8 cellular contexts compared by ENCODE assay signal in the genomic region with DNA sequence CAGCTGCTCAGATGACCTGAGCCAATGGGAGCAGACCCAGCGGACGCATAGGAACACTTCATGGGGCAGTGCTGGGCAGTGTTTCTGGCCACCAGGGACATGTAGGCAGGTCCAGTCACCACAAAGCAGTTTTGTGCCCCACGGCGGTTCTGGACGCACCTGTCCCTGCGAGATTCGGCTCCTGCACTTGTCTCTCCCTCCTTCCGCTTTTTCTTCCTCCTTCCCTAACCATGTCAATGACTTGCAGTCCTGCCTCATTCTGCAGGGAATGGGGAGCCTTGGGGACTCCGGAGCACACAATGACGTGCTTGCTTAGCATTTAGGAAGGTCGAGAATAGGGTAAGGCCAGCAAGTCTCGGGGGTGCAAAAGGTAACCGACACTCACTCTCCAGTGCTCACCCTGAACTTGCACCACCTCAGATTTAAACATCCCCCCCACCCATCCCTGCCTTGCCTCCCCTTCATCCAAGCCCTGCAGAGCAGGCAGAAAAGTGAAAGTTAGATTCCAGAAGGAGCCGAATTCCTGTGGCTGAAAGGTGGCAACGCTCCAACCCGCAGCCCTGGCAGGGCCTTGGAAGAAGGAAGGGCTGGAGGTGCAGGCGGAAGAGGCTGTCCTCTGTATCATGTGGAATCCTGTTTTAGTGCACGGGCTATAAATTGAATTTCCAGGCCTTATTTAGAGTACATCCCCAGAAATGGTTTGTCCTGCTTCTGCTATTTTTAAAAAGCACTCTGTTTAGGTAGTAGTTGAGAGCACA. TPM values are rescaled to one million over a fixed set of nuclear protein-coding genes. Genes with fewer than 3 reads are reported as not detected.
DNase-seq lines count a peak whose midpoint lies in the region; ATAC-seq and TF ChIP-seq lines count a peak whose summit lies in the region.

No MANE protein-coding gene starts in this region.

- no peak overlapping the region for H3K4me2 ChIP-seq in parathyroid adenoma (ENCODE audit: low read length)

- H3K4me1 ChIP-seq in SJCRH30 (peaks cover 32% of the 10 kb centered on the region), parathyroid adenoma (no peaks in the 10 kb centered on the region)

- H2AFZ ChIP-seq in parathyroid adenoma: peak overlapping the region; percentile 60

- no peaks in the 10 kb centered on the region for H3K27me3 ChIP-seq in SJCRH30
- H3K27me3 ChIP-seq in parathyroid adenoma (ENCODE audit: control insufficient read depth, insufficient read depth, low read length): no peaks in the 10 kb centered on the region

- no peaks in the 10 kb centered on the region for H3K36me3 ChIP-seq in SJCRH30
- no peaks in the 10 kb centered on the region for H3K36me3 ChIP-seq in parathyroid adenoma (ENCODE audit: control insufficient read depth, insufficient read depth, low read length)

- H3K9ac ChIP-seq in parathyroid adenoma: no peak overlapping the region

- no peaks in the 10 kb centered on the region for H3K9me3 Mint-ChIP-seq in activated T-cell treated with anti-CD3 and anti-CD28 coated beads, Interleukin-2, amount 50 U/mL, for 4 hours

- H3K36me3 Mint-ChIP-seq in activated T-cell treated with anti-CD3 and anti-CD28 coated beads, Interleukin-2, amount 50 U/mL, for 4 hours (ENCODE audit: insufficient read depth): peaks cover 13% of the 10 kb centered on the region

- H3K4me1 Mint-ChIP-seq in activated T-cell treated with anti-CD3 and anti-CD28 coated beads, Interleukin-2, amount 50 U/mL, for 4 hours (ENCODE audit: low read depth): peaks cover 4% of the 10 kb centered on the region

- H3K27me3 Mint-ChIP-seq in activated T-cell treated with anti-CD3 and anti-CD28 coated beads, Interleukin-2, amount 50 U/mL, for 4 hours (ENCODE audit: low read depth): no peaks in the 10 kb centered on the region

- H3K79me2 ChIP-seq in parathyroid adenoma: no peaks in the 10 kb centered on the region

- H3K27ac ChIP-seq in SJCRH30 (no peak overlapping the region), parathyroid adenoma (no peak overlapping the region)

- no peak for ATAC-seq in GM19467 (IDR thresholded peaks at IDR 0.05; ENCODE audit: unreplicated experiment)
- no peak for ATAC-seq in activated T-cell treated with anti-CD3 and anti-CD28 coated beads, Interleukin-2, amount 50 U/mL, for 4 hours

- DNase-seq in Caki2 (ENCODE audit: low read depth) (peak; percentile 61), SJCRH30 (peak; percentile 90 to 91), fibroblast of the conjunctiva (ENCODE audit: low read depth) (peak; percentile 82), SIG-M5 treated with dmso at 0.1 percent for 504 hours (lab: John Stamatoyannopoulos, UW; ENCODE audit: unreplicated experiment) (no peak), NCI-H510A treated with DMSO at 0.1 percent for 48 hours (lab: John Stamatoyannopoulos, UW) (no peak)
- DNase-seq in activated T-cell treated with anti-CD3 and anti-CD28 coated beads, Interleukin-2, amount 50 U/mL, for 4 hours: no peak

- H3K4me3 Mint-ChIP-seq in activated T-cell treated with anti-CD3 and anti-CD28 coated beads, Interleukin-2, amount 50 U/mL, for 4 hours: no peak overlapping the region

- in situ Hi-C loops in Caki2 (cut with HindIII; ENCODE audit: low pct_unique_long_range_greater_than_20kb, low sequenced_read_pairs): no loop called here

- TF ChIP-seq CTCF in parathyroid adenoma (IDR thresholded peaks at IDR 0.05): no peak

- peak overlapping the region; percentile 3 for H3K4me3 ChIP-seq in SJCRH30
- H3K4me3 ChIP-seq in parathyroid adenoma (ENCODE audit: low read depth, low read length): no peak overlapping the region

- H3K9me3 ChIP-seq in SJCRH30 (replicated peaks) (no peaks in the 10 kb centered on the region), parathyroid adenoma (ENCODE audit: control insufficient read depth, low read length) (no peaks in the 10 kb centered on the region)

RNA-seq across cellular contexts. Expression of a gene that starts 40.5 kb away (rescaled TPM):
- 33.0 and 41.6 TPM in 2 replicates for total RNA-seq in Caki2 (2014; rRNA removed; shearing (Covaris generic); ENCODE audit: low replicate concordance)
- 26.6 and 28.9 TPM in 2 replicates for total RNA-seq in SJCRH30 (2014; rRNA removed; shearing (Covaris generic))
- total RNA-seq in activated T-cell treated with anti-CD3 and anti-CD28 coated beads, Interleukin-2, amount 50 U/mL, for 4 hours: 10 to 100 TPM; 36.2 to 37.8 (median 36.9) TPM

Comparison
In these comparisons a context has a peak if more than half of its experiments do, and no peak if none do; other contexts are left out.
1. DNase-seq: peak in Caki2 (single experiment), SJCRH30 (2 of 2) and fibroblast of the conjunctiva (single experiment); none in SIG-M5 treated with dmso at 0.1 percent for 504 hours (single experiment), activated T-cell treated with anti-CD3 and anti-CD28 coated beads, Interleukin-2, amount 50 U/mL, for 4 hours (single experiment) and NCI-H510A treated with DMSO at 0.1 percent for 48 hours (single experiment).